ENCODE assay signal across 1 cellular context in genomic region chr12:12380949-12381593, GRCh38.
TF ChIP-seq lines count a peak whose summit lies in the region.

No MANE protein-coding gene starts in this region.

TF ChIP-seq in HepG2, 621 proteins besides CTCF, POLR2A, EP300 and RAD21 (continued from another document):
- TF ChIP-seq, protein P1, sequence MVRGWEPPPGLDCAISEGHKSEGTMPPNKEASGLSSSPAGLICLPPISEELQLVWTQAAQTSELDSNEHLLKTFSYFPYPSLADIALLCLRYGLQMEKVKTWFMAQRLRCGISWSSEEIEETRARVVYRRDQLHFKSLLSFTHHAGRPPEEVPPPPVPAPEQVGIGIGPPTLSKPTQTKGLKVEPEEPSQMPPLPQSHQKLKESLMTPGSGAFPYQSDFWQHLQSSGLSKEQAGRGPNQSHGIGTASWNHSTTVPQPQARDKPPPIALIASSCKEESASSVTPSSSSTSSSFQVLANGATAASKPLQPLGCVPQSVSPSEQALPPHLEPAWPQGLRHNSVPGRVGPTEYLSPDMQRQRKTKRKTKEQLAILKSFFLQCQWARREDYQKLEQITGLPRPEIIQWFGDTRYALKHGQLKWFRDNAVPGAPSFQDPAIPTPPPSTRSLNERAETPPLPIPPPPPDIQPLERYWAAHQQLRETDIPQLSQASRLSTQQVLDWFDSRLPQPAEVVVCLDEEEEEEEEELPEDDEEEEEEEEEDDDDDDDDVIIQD (CRISPR knock-in tag; IDR thresholded peaks at IDR 0.05; ENCODE audit: low read depth) = peak; percentile 52; the same call in 1 of the 2 replicates
- TF ChIP-seq ZNF780A (CRISPR knock-in tag; IDR thresholded peaks at IDR 0.05) (no peak), TCF7 (IDR thresholded peaks at IDR 0.05; ENCODE audit: low read depth) (peak; percentile 37; the same call in 1 of the 2 replicates), ZKSCAN8 (CRISPR knock-in tag; IDR thresholded peaks at IDR 0.05; ENCODE audit: borderline replicate concordance) (0 out of 2 replicates have a peak, but pooled peaks have one; percentile 27), SYNCRIP (IDR thresholded peaks at IDR 0.05; ENCODE audit: insufficient read depth, low read depth, low read length) (no peak), MED8 (CRISPR knock-in tag; IDR thresholded peaks at IDR 0.05; ENCODE audit: insufficient replicate concordance) (no peak), ZFYVE20 (CRISPR knock-in tag; IDR thresholded peaks at IDR 0.05; ENCODE audit: borderline replicate concordance, low read depth) (no peak), CC2D1A (CRISPR knock-in tag; IDR thresholded peaks at IDR 0.05) (no peak), ZFP36L1 (CRISPR knock-in tag; IDR thresholded peaks at IDR 0.05) (no peak), NR2F1 (CRISPR knock-in tag; IDR thresholded peaks at IDR 0.05) (peak; percentile 29 to 76; a peak in 2 of 4 replicates), HNF1A (IDR thresholded peaks at IDR 0.05; ENCODE audit: low read depth) (0 out of 2 replicates have a peak, but pooled peaks have one; percentile 35), HNF1A (CRISPR knock-in tag; IDR thresholded peaks at IDR 0.05; ENCODE audit: borderline replicate concordance) (no peak), ERF (CRISPR knock-in tag; IDR thresholded peaks at IDR 0.05) (no peak), GATAD2A (CRISPR knock-in tag; IDR thresholded peaks at IDR 0.05) (peak; percentile 84), ZSCAN22 (CRISPR knock-in tag; IDR thresholded peaks at IDR 0.05) (no peak), MBD4 (IDR thresholded peaks at IDR 0.05; ENCODE audit: borderline replicate concordance, low read length) (no peak), MXI1 (IDR thresholded peaks at IDR 0.05; ENCODE audit: borderline replicate concordance, low read depth, low read length) (no peak; the same call in 2 of the 3 replicates), STAG1 (CRISPR knock-in tag; IDR thresholded peaks at IDR 0.05) (no peak), NR2F2 (IDR thresholded peaks at IDR 0.05; ENCODE audit: borderline replicate concordance, low read depth) (peak; percentile 76), YY1 (IDR thresholded peaks at IDR 0.05; ENCODE audit: insufficient read depth, insufficient replicate concordance, low read depth, low read length) (no peak), CREM (IDR thresholded peaks at IDR 0.05) (peak; percentile 70; the same call in 1 of the 2 replicates), CREM (CRISPR knock-in tag; IDR thresholded peaks at IDR 0.05) (no peak), ZNF441 (CRISPR knock-in tag; IDR thresholded peaks at IDR 0.05; ENCODE audit: borderline replicate concordance) (no peak), FOSL1 (CRISPR knock-in tag; IDR thresholded peaks at IDR 0.05; ENCODE audit: borderline replicate concordance) (no peak), FOXA3 (CRISPR knock-in tag; IDR thresholded peaks at IDR 0.05) (peak; percentile 81), KLF6 (CRISPR knock-in tag; IDR thresholded peaks at IDR 0.05) (no peak), HDAC6 (IDR thresholded peaks at IDR 0.05; ENCODE audit: low read depth, low read length) (no peak)
- TF ChIP-seq, protein P2, sequence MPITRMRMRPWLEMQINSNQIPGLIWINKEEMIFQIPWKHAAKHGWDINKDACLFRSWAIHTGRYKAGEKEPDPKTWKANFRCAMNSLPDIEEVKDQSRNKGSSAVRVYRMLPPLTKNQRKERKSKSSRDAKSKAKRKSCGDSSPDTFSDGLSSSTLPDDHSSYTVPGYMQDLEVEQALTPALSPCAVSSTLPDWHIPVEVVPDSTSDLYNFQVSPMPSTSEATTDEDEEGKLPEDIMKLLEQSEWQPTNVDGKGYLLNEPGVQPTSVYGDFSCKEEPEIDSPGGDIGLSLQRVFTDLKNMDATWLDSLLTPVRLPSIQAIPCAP (CRISPR knock-in tag; IDR thresholded peaks at IDR 0.05; ENCODE audit: low read depth) = no peak
- TF ChIP-seq, protein P3, sequence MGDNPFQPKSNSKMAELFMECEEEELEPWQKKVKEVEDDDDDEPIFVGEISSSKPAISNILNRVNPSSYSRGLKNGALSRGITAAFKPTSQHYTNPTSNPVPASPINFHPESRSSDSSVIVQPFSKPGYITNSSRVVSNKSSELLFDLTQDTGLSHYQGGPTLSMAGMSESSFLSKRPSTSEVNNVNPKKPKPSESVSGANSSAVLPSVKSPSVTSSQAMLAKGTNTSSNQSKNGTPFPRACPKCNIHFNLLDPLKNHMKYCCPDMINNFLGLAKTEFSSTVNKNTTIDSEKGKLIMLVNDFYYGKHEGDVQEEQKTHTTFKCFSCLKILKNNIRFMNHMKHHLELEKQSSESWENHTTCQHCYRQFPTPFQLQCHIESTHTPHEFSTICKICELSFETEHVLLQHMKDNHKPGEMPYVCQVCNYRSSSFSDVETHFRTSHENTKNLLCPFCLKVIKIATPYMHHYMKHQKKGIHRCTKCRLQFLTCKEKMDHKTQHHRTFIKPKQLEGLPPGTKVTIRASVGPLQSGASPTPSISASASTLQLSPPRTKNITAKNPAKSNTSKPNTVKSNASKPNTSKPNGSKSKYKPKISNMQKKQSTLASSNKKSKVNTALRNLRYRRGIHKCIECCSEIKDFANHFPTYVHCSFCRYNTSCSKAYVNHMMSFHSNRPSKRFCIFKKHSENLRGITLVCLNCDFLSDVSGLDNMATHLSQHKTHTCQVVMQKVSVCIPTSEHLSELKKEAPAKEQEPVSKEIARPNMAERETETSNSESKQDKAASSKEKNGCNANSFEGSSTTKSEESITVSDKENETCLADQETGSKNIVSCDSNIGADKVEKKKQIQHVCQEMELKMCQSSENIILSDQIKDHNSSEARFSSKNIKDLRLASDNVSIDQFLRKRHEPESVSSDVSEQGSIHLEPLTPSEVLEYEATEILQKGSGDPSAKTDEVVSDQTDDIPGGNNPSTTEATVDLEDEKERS (CRISPR knock-in tag; IDR thresholded peaks at IDR 0.05) = no peak
- TF ChIP-seq, protein P4, sequence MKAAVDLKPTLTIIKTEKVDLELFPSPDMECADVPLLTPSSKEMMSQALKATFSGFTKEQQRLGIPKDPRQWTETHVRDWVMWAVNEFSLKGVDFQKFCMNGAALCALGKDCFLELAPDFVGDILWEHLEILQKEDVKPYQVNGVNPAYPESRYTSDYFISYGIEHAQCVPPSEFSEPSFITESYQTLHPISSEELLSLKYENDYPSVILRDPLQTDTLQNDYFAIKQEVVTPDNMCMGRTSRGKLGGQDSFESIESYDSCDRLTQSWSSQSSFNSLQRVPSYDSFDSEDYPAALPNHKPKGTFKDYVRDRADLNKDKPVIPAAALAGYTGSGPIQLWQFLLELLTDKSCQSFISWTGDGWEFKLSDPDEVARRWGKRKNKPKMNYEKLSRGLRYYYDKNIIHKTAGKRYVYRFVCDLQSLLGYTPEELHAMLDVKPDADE (CRISPR knock-in tag; IDR thresholded peaks at IDR 0.05) = no peak
